In genomic region chr11:44564653-44565007, GRCh38 we compare ENCODE assay signal across 8 cellular contexts. TPM values are rescaled to one million over a fixed set of nuclear protein-coding genes. Genes with fewer than 3 reads are reported as not detected.
DNase-seq lines count a peak whose midpoint lies in the region; ATAC-seq and TF ChIP-seq lines count a peak whose summit lies in the region.

No MANE protein-coding gene starts in this region.

- peak overlapping the region; percentile 84 for H3K4me2 ChIP-seq in mammary epithelial cell (ENCODE audit: insufficient read depth, low read depth, low read length)

- dilution Hi-C loops in mammary epithelial cell (cut with HindIII; ENCODE audit: low sequenced_read_pairs), result no loop called here

- H3K36me3 ChIP-seq in mammary epithelial cell (ENCODE audit: insufficient read depth, low read length) (no peaks in the 10 kb centered on the region), subcutaneous abdominal adipose tissue (ENCODE audit: control insufficient read depth in 5 of 5, insufficient read depth in 5 of 5, low read length in 5 of 5) (no peaks in the 10 kb centered on the region)

- H3K4me1 ChIP-seq in mammary epithelial cell (ENCODE audit: insufficient read depth, low read length) (peaks cover 82% of the 10 kb centered on the region), subcutaneous abdominal adipose tissue (ENCODE audit: control insufficient read depth in 5 of 5, insufficient read depth in 5 of 5, low read length in 5 of 5) (peaks cover 16 to 56% (median 42%) of the 10 kb centered on the region in 5 donors)

- ATAC-seq in GM18868 (IDR thresholded peaks at IDR 0.05; ENCODE audit: unreplicated experiment), result peak; percentile 0
- peak; percentile 64 for ATAC-seq in left lobe of liver

- H3K27me3 ChIP-seq in mammary epithelial cell (ENCODE audit: insufficient read depth, low read length) (no peaks in the 10 kb centered on the region), subcutaneous abdominal adipose tissue (ENCODE audit: control insufficient read depth in 5 of 5, insufficient read depth in 4 of 5, low read length in 5 of 5) (no peaks in the 10 kb centered on the region)

- peak overlapping the region; percentile 95 for H3K27ac ChIP-seq in mammary epithelial cell (ENCODE audit: insufficient read depth, low read depth, low read length)
- H3K27ac ChIP-seq in subcutaneous abdominal adipose tissue (ENCODE audit: low read depth, low read length), result peak overlapping the region; percentile 98

- no peak for TF ChIP-seq CTCF in mammary epithelial cell (conservative IDR thresholded peaks at IDR 0.05 in 1 of 2, IDR thresholded peaks at IDR 0.05 in 1 of 2; ENCODE audit: extremely low read depth in 1 of 2, insufficient read depth in 1 of 2, low read depth in 1 of 2, low read length in 2 of 2)

- DNase-seq in AG08395 (ENCODE audit: low spot score), result peak; percentile 77
- DNase-seq in NCI-H748 (lab: John Stamatoyannopoulos, UW; ENCODE audit: unreplicated experiment), result peak; percentile 76
- peak; percentile 97 for DNase-seq in mammary epithelial cell
- peak; percentile 86 for DNase-seq in left lobe of liver (ENCODE audit: low spot score)
- no peak for DNase-seq in stimulated activated CD8-positive, alpha-beta memory T cell treated with anti-CD3 and anti-CD28 coated beads, Interleukin-4, amount 100 ng/mL, for 48 hours
- no peak for DNase-seq in stimulated activated CD4-positive, alpha-beta T cell treated with anti-CD3 and anti-CD28 coated beads, Interleukin-4, amount 100 ng/mL, for 1 hour

- CTCF ChIA-PET in mammary epithelial cell (lab: Charles Lee; ENCODE audit: low non-redundant PET), result interaction anchor here (0.5 to 1.1 kb wide), 4 partner anchors 52 to 1207 kb away, joined by 3 to 18 read pairs (median 6); no protein-coding TSS in a partner anchor

- intact Hi-C loops in mammary epithelial cell (cut with micrococcal nuclease), result loop anchor here (2.0 to 10.0 kb wide), 3 partner anchors 24 to 540 kb away; partner anchors contain the start of gene TSPAN18

- H3K4me3 ChIP-seq in mammary epithelial cell (replicated peaks in 1 of 3; ENCODE audit: insufficient read depth in 1 of 3, low read depth in 2 of 3, low read length in 3 of 3) (peak overlapping the region; percentile 24 to 51 (median 25)), subcutaneous abdominal adipose tissue (ENCODE audit: low read depth in 1 of 5, low read length in 5 of 5) (peak overlapping the region; percentile 45 to 70 (median 66))

- H3K9ac ChIP-seq in mammary epithelial cell (ENCODE audit: insufficient read depth, low read length) (peak overlapping the region; percentile 88), subcutaneous abdominal adipose tissue (ENCODE audit: low read length in 5 of 5) (peak overlapping the region; percentile 68 to 90 (median 87))

- in situ Hi-C loops in mammary epithelial cell (cut with MboI; ENCODE audit: low sequenced_read_pairs in 2 of 2), result loop anchor here (5.0 kb wide), 1 partner anchor 48 kb away; no protein-coding TSS in a partner anchor

- peak overlapping the region; percentile 80 for H2AFZ ChIP-seq in mammary epithelial cell (ENCODE audit: low read depth, low read length)

- WGBS in mammary epithelial cell (ENCODE audit: low coverage, missing lambda C conversion rate), result 0% methylated on average over 7 of the region's 8 CpGs

- no peaks in the 10 kb centered on the region for H4K20me1 ChIP-seq in mammary epithelial cell (ENCODE audit: insufficient read depth, low read length)

- no TSS peak for BruUV-seq in mammary epithelial cell (replicated peaks; lab: Mats Ljungman, UMichigan)

- H3K9me3 ChIP-seq in mammary epithelial cell (replicated peaks; ENCODE audit: insufficient read depth, low read length) (no peaks in the 10 kb centered on the region), subcutaneous abdominal adipose tissue (ENCODE audit: control insufficient read depth in 5 of 5, low read length in 5 of 5) (no peaks in the 10 kb centered on the region)

- H3K79me2 ChIP-seq in mammary epithelial cell (ENCODE audit: insufficient read depth, low read length), result peaks cover 36% of the 10 kb centered on the region

RNA-seq across cellular contexts. Expression of gene CD82, which starts 0.8 kb away (rescaled TPM):
- 100 to 1,000 TPM in 1 of 2 donors, 10 to 100 TPM in 1; 38.8 to 309 TPM for total RNA-seq in mammary epithelial cell
- 232 TPM for polyA plus RNA-seq in mammary epithelial cell
- 109 TPM for polyA minus RNA-seq in mammary epithelial cell
- total RNA-seq in left lobe of liver, result 60.6 TPM

Comparison
In these comparisons a context has a peak if more than half of its experiments do, and no peak if none do; other contexts are left out.
1. DNase-seq: peak in AG08395 (single experiment), NCI-H748 (single experiment), mammary epithelial cell (single experiment) and left lobe of liver (single experiment); none in stimulated activated CD8-positive, alpha-beta memory T cell treated with anti-CD3 and anti-CD28 coated beads, Interleukin-4, amount 100 ng/mL, for 48 hours (single experiment) and stimulated activated CD4-positive, alpha-beta T cell treated with anti-CD3 and anti-CD28 coated beads, Interleukin-4, amount 100 ng/mL, for 1 hour (single experiment).